Comparison of ENCODE assay signal across 28 cellular contexts in genomic region chr7:113188396-113188795, GRCh38.
"Had no signal": no experiment of that assay in that cellular context is flagged by ENCODE, and none has a peak within 500 bp of the region (broad histone marks: within the 10 kb centered on the region; RNA-seq: fewer than 3 reads in every experiment).

No MANE protein-coding gene starts in this region.

- H3K36me3 ChIP-seq: heart right ventricle, lower lobe of right lung, prostate gland, right atrium auricular region, thyroid gland, vagina had no signal

- FAIRE-seq: colon, keratinocyte had no signal

- DNase-seq: effector CD8-positive, alpha-beta T cell; endodermal cell; foreskin melanocyte; glutamatergic neuron; heart right ventricle; hippocampal formation; left ventricle myocardium superior; lower lobe of right lung; mucosa of descending colon; naive B cell; stimulated activated CD4-positive, alpha-beta T cell treated with anti-CD3 and anti-CD28 coated beads, Interleukin-12 subunit alpha, Interleukin-12 subunit beta, amount 100 ng/mL, for 4 hours; stimulated activated CD4-positive, alpha-beta T cell treated with anti-CD3 and anti-CD28 coated beads, Interleukin-1b, Interleukin-23, amount 100 ng/mL, for 48 hours; stimulated activated CD4-positive, alpha-beta T cell treated with anti-CD3 and anti-CD28 coated beads, Interleukin-4, amount 100 ng/mL, for 1 hour; stimulated activated CD8-positive, alpha-beta memory T cell treated with anti-CD3 and anti-CD28 coated beads, Interleukin-4, amount 100 ng/mL, for 48 hours; stimulated activated naive CD4-positive, alpha-beta T cell; stimulated activated naive CD8-positive, alpha-beta T cell treated with anti-CD3 and anti-CD28 coated beads, Interleukin-15, amount 100 ng/mL, for 72 hours; thyroid gland; trophoblast cell had no signal

- H3K4me3 ChIP-seq: heart right ventricle, lower lobe of right lung, mucosa of descending colon, prostate gland, right atrium auricular region, smooth muscle cell, thyroid gland, vagina had no signal

- H3K4me1 ChIP-seq: heart right ventricle, lower lobe of right lung, prostate gland, right atrium auricular region, vagina had no signal

- H3K27me3 ChIP-seq: heart right ventricle, right atrium auricular region, thyroid gland, vagina had no signal

- H3K27ac ChIP-seq: epithelial cell of prostate, heart right ventricle, lower lobe of right lung, prostate gland, right atrium auricular region, thyroid gland, vagina had no signal

- ATAC-seq: esophagus mucosa; heart right ventricle; left ventricle myocardium superior; lower lobe of right lung; mucosa of descending colon; natural killer cell treated with Interleukin-12 subunit alpha and Interleukin-12 subunit beta and Interleukin-15 and Interleukin-18, amount 100 ng/mL, for 72 hours; sciatic nerve; stimulated activated naive CD8-positive, alpha-beta T cell treated with anti-CD3 and anti-CD28 coated beads, Interleukin-15, amount 100 ng/mL, for 72 hours had no signal

- H3K9me3 ChIP-seq: heart right ventricle, lower lobe of right lung, mucosa of descending colon, prostate gland, thyroid gland, vagina had no signal

- H3K4me2 ChIP-seq: smooth muscle cell had no signal
